13 cellular contexts compared by ENCODE assay signal in the genomic region with DNA sequence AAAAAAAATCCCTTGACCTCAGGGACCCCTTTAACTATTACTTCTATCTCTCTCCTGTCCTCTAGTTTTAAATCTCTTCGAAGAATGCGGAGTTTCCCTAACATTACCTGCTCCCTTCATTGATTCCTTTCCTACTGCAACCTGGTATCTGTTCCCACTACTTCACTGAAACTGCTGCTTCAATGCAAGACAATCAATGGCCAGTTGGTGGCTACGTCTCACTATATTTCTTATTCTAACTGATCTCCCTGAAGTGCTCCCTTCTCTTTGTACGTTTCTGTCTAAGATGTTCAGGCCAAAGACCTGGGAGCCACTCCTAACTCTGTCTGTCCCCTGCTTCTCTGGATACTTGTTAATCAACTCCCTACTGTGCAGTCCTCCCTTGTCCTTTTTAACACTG. TPM values are rescaled to one million over a fixed set of nuclear protein-coding genes. Genes with fewer than 3 reads are reported as not detected.
DNase-seq lines count a peak whose midpoint lies in the region; ATAC-seq and TF ChIP-seq lines count a peak whose summit lies in the region.
"Had no signal": no experiment of that assay in that cellular context is flagged by ENCODE, and none has a peak within 500 bp of the region (broad histone marks: within the 10 kb centered on the region; RNA-seq: fewer than 3 reads in every experiment).

No MANE protein-coding gene starts in this region.

- H3K79me2 ChIP-seq in H9 (ENCODE audit: insufficient read depth, low read length) (no peaks in the 10 kb centered on the region), OCI-LY1 (ENCODE audit: insufficient read depth, low read length) (no peaks in the 10 kb centered on the region), hepatocyte (no peaks in the 10 kb centered on the region)

- TF ChIP-seq CTCF in H9 (conservative IDR thresholded peaks at IDR 0.05): peak; percentile 61
- TF ChIP-seq CTCF in OCI-LY1 (IDR thresholded peaks at IDR 0.05; ENCODE audit: low read length): peak; percentile 28; the same call in 1 of the 2 replicates
- peak; percentile 31 for TF ChIP-seq CTCF in hepatocyte (IDR thresholded peaks at IDR 0.05; ENCODE audit: poor library complexity)

- H4K91ac ChIP-seq in H9 (ENCODE audit: insufficient read length, low read depth, low read length): no peak overlapping the region

- no peak overlapping the region for H3K4ac ChIP-seq in H9 (ENCODE audit: low read depth, low read length)

- H4K8ac ChIP-seq in H9 (replicated peaks; ENCODE audit: insufficient read length, low read depth, low read length): no peak overlapping the region

- H3K18ac ChIP-seq in H9 (ENCODE audit: insufficient read length, low read depth, low read length): no peak overlapping the region

- no peak for ATAC-seq in natural killer cell treated with Interleukin-12 subunit alpha and Interleukin-12 subunit beta and Interleukin-15 and Interleukin-18, amount 100 ng/mL, for 72 hours
- no peak for ATAC-seq in HG02759 (IDR thresholded peaks at IDR 0.05; ENCODE audit: unreplicated experiment)

- H3K56ac ChIP-seq in H9 (ENCODE audit: insufficient read length, low read depth, low read length): no peak overlapping the region

- peaks cover 36% of the 10 kb centered on the region for H3K27me3 Mint-ChIP-seq in H9 (ENCODE audit: low read depth)
- peaks cover 23 to 37% of the 10 kb centered on the region in 2 donors for H3K27me3 Mint-ChIP-seq in natural killer cell treated with Interleukin-12 subunit alpha and Interleukin-12 subunit beta and Interleukin-15 and Interleukin-18, amount 100 ng/mL, for 72 hours

- H3K23me2 ChIP-seq in H9 (ENCODE audit: insufficient read length, low read depth, low read length, poor library complexity, severe bottlenecking): no peaks in the 10 kb centered on the region

- no peaks in the 10 kb centered on the region for H3K4me1 ChIP-seq in H9 (ENCODE audit: insufficient read depth, low read length)
- H3K4me1 ChIP-seq in OCI-LY1 (ENCODE audit: insufficient read depth, low read length, severe bottlenecking): no peaks in the 10 kb centered on the region
- no peaks in the 10 kb centered on the region for H3K4me1 ChIP-seq in hepatocyte (ENCODE audit: insufficient read depth)
- H3K4me1 ChIP-seq: esophagus muscularis mucosa, SJSA1 had no signal

- no peak overlapping the region for H2BK120ac ChIP-seq in H9 (ENCODE audit: low read depth, low read length, poor library complexity, severe bottlenecking)

- H4K20me1 ChIP-seq in H9 (ENCODE audit: control insufficient read depth, insufficient read depth, insufficient read length): no peaks in the 10 kb centered on the region
- H4K20me1 ChIP-seq in OCI-LY1 (ENCODE audit: insufficient read depth, low read length): no peaks in the 10 kb centered on the region
- H4K20me1 ChIP-seq in hepatocyte (ENCODE audit: insufficient read depth, poor library complexity, severe bottlenecking): no peaks in the 10 kb centered on the region

- no peak overlapping the region for H3K9ac ChIP-seq in H9 (ENCODE audit: extremely low read depth, insufficient read length, low read length)
- no peak overlapping the region for H3K9ac ChIP-seq in OCI-LY1 (ENCODE audit: low read length)

- no peak overlapping the region for H2BK20ac ChIP-seq in H9 (ENCODE audit: low read depth, low read length, poor library complexity, severe bottlenecking)

- H2BK12ac ChIP-seq in H9 (ENCODE audit: insufficient read length, low read depth, low read length): no peak overlapping the region

- H3K27ac Mint-ChIP-seq in H9: no peak overlapping the region
- no peak overlapping the region for H3K27ac Mint-ChIP-seq in natural killer cell treated with Interleukin-12 subunit alpha and Interleukin-12 subunit beta and Interleukin-15 and Interleukin-18, amount 100 ng/mL, for 72 hours

- H2BK15ac ChIP-seq in H9 (ENCODE audit: low read depth, low read length): no peak overlapping the region

- H3K9me2 ChIP-seq in OCI-LY1 (ENCODE audit: low read depth, low read length): no peaks in the 10 kb centered on the region
- no peaks in the 10 kb centered on the region for H3K9me2 ChIP-seq in hepatocyte (replicated peaks; ENCODE audit: insufficient read depth)

- no peaks in the 10 kb centered on the region for H3K4me1 Mint-ChIP-seq in H9
- no peaks in the 10 kb centered on the region for H3K4me1 Mint-ChIP-seq in natural killer cell treated with Interleukin-12 subunit alpha and Interleukin-12 subunit beta and Interleukin-15 and Interleukin-18, amount 100 ng/mL, for 72 hours (ENCODE audit: low read depth in 2 of 2)

- H3K9me3 ChIP-seq in H9 (ENCODE audit: control insufficient read depth, low read depth, low read length): no peaks in the 10 kb centered on the region
- no peaks in the 10 kb centered on the region for H3K9me3 ChIP-seq in OCI-LY1 (ENCODE audit: low read length)
- H3K9me3 ChIP-seq in hepatocyte (ENCODE audit: low read depth): no peaks in the 10 kb centered on the region
- H3K9me3 ChIP-seq: esophagus muscularis mucosa, SJSA1 had no signal

- no peak overlapping the region for H3K14ac ChIP-seq in H9 (ENCODE audit: insufficient read depth, low read length)

- no peak overlapping the region for H3K4me3 ChIP-seq in OCI-LY1 (ENCODE audit: low read depth, low read length, poor library complexity, severe bottlenecking)
- no peak overlapping the region for H3K4me3 ChIP-seq in hepatocyte
- H3K4me3 ChIP-seq: cardiac muscle cell, esophagus muscularis mucosa, SJSA1 had no signal

- no peak overlapping the region for H3K23ac ChIP-seq in H9 (ENCODE audit: insufficient read length, low read depth, low read length)

- no peaks in the 10 kb centered on the region for H3K9me3 Mint-ChIP-seq in H9
- H3K9me3 Mint-ChIP-seq in natural killer cell treated with Interleukin-12 subunit alpha and Interleukin-12 subunit beta and Interleukin-15 and Interleukin-18, amount 100 ng/mL, for 72 hours: no peaks in the 10 kb centered on the region

- no peaks in the 10 kb centered on the region; the same call in 1 of the 2 replicates for H3K27me3 ChIP-seq in H9 (ENCODE audit: insufficient read depth, low read length)
- no peaks in the 10 kb centered on the region for H3K27me3 ChIP-seq in OCI-LY1 (ENCODE audit: insufficient read depth, low read length)
- H3K27me3 ChIP-seq in hepatocyte: peaks cover 28% of the 10 kb centered on the region

- H3K36me3 Mint-ChIP-seq in H9 (ENCODE audit: insufficient read depth in 1 of 3, low read depth in 3 of 3): no peaks in the 10 kb centered on the region
- no peaks in the 10 kb centered on the region for H3K36me3 Mint-ChIP-seq in natural killer cell treated with Interleukin-12 subunit alpha and Interleukin-12 subunit beta and Interleukin-15 and Interleukin-18, amount 100 ng/mL, for 72 hours

- no peak overlapping the region for H3K27ac ChIP-seq in H9 (ENCODE audit: insufficient read length, low read depth, low read length)
- H3K27ac ChIP-seq in OCI-LY1 (ENCODE audit: low read depth, low read length, poor library complexity, severe bottlenecking): no peak overlapping the region
- H3K27ac ChIP-seq in hepatocyte: no peak overlapping the region
- H3K27ac ChIP-seq: cardiac muscle cell, esophagus muscularis mucosa, SJSA1 had no signal

- H4K5ac ChIP-seq in H9 (ENCODE audit: insufficient read length, low read depth, low read length): no peak overlapping the region

- H3K4me2 ChIP-seq in H9 (ENCODE audit: insufficient read depth, insufficient read length, low read length): no peak overlapping the region
- H3K4me2 ChIP-seq in OCI-LY1 (ENCODE audit: low read length): no peak overlapping the region
- H3K4me2 ChIP-seq in hepatocyte: no peak overlapping the region

- DNase-seq in DMS53 treated with DMSO at 0.1 percent for 48 hours (lab: John Stamatoyannopoulos, UW; ENCODE audit: unreplicated experiment) (peak; percentile 67), H9 (no peak), hepatocyte (ENCODE audit: low spot score) (no peak), LoVo (ENCODE audit: low spot score) (no peak)
- no peak for DNase-seq in activated effector memory CD4-positive, alpha-beta T cell treated with anti-CD3 and anti-CD28 coated beads, Interleukin-2, amount 50 U/mL, for 16 hours
- DNase-seq in natural killer cell treated with Interleukin-12 subunit alpha and Interleukin-12 subunit beta and Interleukin-15 and Interleukin-18, amount 100 ng/mL, for 72 hours (ENCODE audit: low spot score): no peak
- DNase-seq: activated CD4-positive, alpha-beta T cell treated with anti-CD3 and anti-CD28 coated beads for 4 hours; trophoblast cell had no signal

- H3K4me3 Mint-ChIP-seq in H9: no peak overlapping the region
- H3K4me3 Mint-ChIP-seq in natural killer cell treated with Interleukin-12 subunit alpha and Interleukin-12 subunit beta and Interleukin-15 and Interleukin-18, amount 100 ng/mL, for 72 hours: no peak overlapping the region

- no peak overlapping the region for H3T11ph ChIP-seq in H9 (ENCODE audit: low read length)

- H3K36me3 ChIP-seq in OCI-LY1 (ENCODE audit: insufficient read depth, low read length) (no peaks in the 10 kb centered on the region), hepatocyte (replicated peaks; ENCODE audit: insufficient read depth, low read depth) (no peaks in the 10 kb centered on the region)
- H3K36me3 ChIP-seq: cardiac muscle cell, esophagus muscularis mucosa, SJSA1 had no signal

- no peak overlapping the region for H2BK5ac ChIP-seq in H9 (ENCODE audit: insufficient read length, low read length)

- H3K79me1 ChIP-seq in H9 (ENCODE audit: insufficient read depth, low read depth, low read length, poor library complexity, severe bottlenecking): no peaks in the 10 kb centered on the region

- WGBS in H9 (ENCODE audit: extremely low coverage, insufficient read length, low lambda C conversion rate): no CpG with 5 or more reads among the region's 4 CpGs
- 54% methylated on average over 4 of the region's 4 CpGs for WGBS in hepatocyte (ENCODE audit: low lambda C conversion rate, missing lambda C conversion rate)

- no peak overlapping the region for H2AFZ ChIP-seq in H9 (ENCODE audit: low read length)
- no peak overlapping the region for H2AFZ ChIP-seq in OCI-LY1 (ENCODE audit: low read length)
- H2AFZ ChIP-seq in hepatocyte: no peak overlapping the region

- no peaks in the 10 kb centered on the region for H3F3A ChIP-seq in OCI-LY1 (ENCODE audit: insufficient read depth, low read length)

- H2AK5ac ChIP-seq in H9 (ENCODE audit: insufficient read length, low read length): no peak overlapping the region

RNA-seq across cellular contexts. Expression of a gene that starts 10.3 kb away (rescaled TPM):
- total RNA-seq in H9 (2021) (0.92 and 0.98 TPM in 2 replicates), hepatocyte (0.27 and 0.36 TPM in 2 replicates)
- not detected in 2 replicates for polyA plus RNA-seq in hepatocyte
- not detected for total RNA-seq in natural killer cell treated with Interleukin-12 subunit alpha and Interleukin-12 subunit beta and Interleukin-15 and Interleukin-18, amount 100 ng/mL, for 72 hours
- total RNA-seq: SJSA1 had no signal
- polyA plus RNA-seq: cardiac muscle cell had no signal
